ENCODE assay signal across 18 cellular contexts in genomic region chr9:82382887-82383616, GRCh38.
"Had no signal": no experiment of that assay in that cellular context is flagged by ENCODE, and none has a peak within 500 bp of the region (broad histone marks: within the 10 kb centered on the region; RNA-seq: fewer than 3 reads in every experiment).

No MANE protein-coding gene starts in this region.

- H3K36me3 Mint-ChIP-seq: T-cell had no signal

- FAIRE-seq: pancreas had no signal

- DNase-seq: activated CD4-positive, alpha-beta T cell treated with anti-CD3 and anti-CD28 coated beads for 36 hours; activated CD8-positive, alpha-beta memory T cell treated with anti-CD3 and anti-CD28 coated beads, Interleukin-2, amount 50 U/mL, for 48 hours; activated CD8-positive, alpha-beta T cell treated with anti-CD3 and anti-CD28 coated beads, Interleukin-2, amount 10 ng/mL, durations not matched to agents 7 days and 5 days; aorta; caudate nucleus; effector CD4-positive, alpha-beta T cell; left ventricle myocardium superior; mesenchymal stem cell; pancreas; stimulated activated CD4-positive, alpha-beta T cell treated with anti-CD3 and anti-CD28 coated beads, Interleukin-4, amount 100 ng/mL, for 1 hour; T-cell; T1000; upper lobe of right lung had no signal

- H3K9me3 ChIP-seq: pancreas, upper lobe of right lung had no signal

- H3K4me3 Mint-ChIP-seq: activated CD4-positive, alpha-beta T cell treated with anti-CD3 and anti-CD28 coated beads for 36 hours; activated CD8-positive, alpha-beta T cell treated with anti-CD3 and anti-CD28 coated beads, Interleukin-2, amount 10 ng/mL, durations not matched to agents 7 days and 5 days; neural crest cell; stimulated activated naive CD8-positive, alpha-beta T cell treated with anti-CD3 and anti-CD28 coated beads, Interleukin-15, Interleukin-2, amounts not matched to agents 100 ng/mL and 50 ng/mL, for 24 hours; T-cell had no signal

- H3K27me3 ChIP-seq: pancreas, upper lobe of right lung had no signal

- H3K4me1 ChIP-seq: pancreas, upper lobe of right lung had no signal

- H3K27ac ChIP-seq: coronary artery, epithelial cell of prostate, pancreas, upper lobe of right lung, VCaP had no signal

- H3K36me3 ChIP-seq: pancreas, upper lobe of right lung had no signal

- H3K27ac Mint-ChIP-seq: activated CD4-positive, alpha-beta T cell treated with anti-CD3 and anti-CD28 coated beads for 36 hours; activated CD8-positive, alpha-beta T cell treated with anti-CD3 and anti-CD28 coated beads, Interleukin-2, amount 10 ng/mL, durations not matched to agents 7 days and 5 days; stimulated activated naive CD8-positive, alpha-beta T cell treated with anti-CD3 and anti-CD28 coated beads, Interleukin-15, Interleukin-2, amounts not matched to agents 100 ng/mL and 50 ng/mL, for 24 hours; T-cell had no signal

- ATAC-seq: activated CD4-positive, alpha-beta T cell treated with anti-CD3 and anti-CD28 coated beads for 36 hours; activated CD8-positive, alpha-beta T cell treated with anti-CD3 and anti-CD28 coated beads, Interleukin-2, amount 10 ng/mL, durations not matched to agents 7 days and 5 days; left ventricle myocardium superior; pancreas; T-cell; upper lobe of right lung had no signal

- H3K4me1 Mint-ChIP-seq: activated CD4-positive, alpha-beta T cell treated with anti-CD3 and anti-CD28 coated beads for 36 hours; T-cell had no signal

- H3K27me3 Mint-ChIP-seq: activated CD4-positive, alpha-beta T cell treated with anti-CD3 and anti-CD28 coated beads for 36 hours; stimulated activated naive CD8-positive, alpha-beta T cell treated with anti-CD3 and anti-CD28 coated beads, Interleukin-15, Interleukin-2, amounts not matched to agents 100 ng/mL and 50 ng/mL, for 24 hours; T-cell had no signal

- H3K4me3 ChIP-seq: coronary artery, pancreas, upper lobe of right lung had no signal
